In the genomic region with DNA sequence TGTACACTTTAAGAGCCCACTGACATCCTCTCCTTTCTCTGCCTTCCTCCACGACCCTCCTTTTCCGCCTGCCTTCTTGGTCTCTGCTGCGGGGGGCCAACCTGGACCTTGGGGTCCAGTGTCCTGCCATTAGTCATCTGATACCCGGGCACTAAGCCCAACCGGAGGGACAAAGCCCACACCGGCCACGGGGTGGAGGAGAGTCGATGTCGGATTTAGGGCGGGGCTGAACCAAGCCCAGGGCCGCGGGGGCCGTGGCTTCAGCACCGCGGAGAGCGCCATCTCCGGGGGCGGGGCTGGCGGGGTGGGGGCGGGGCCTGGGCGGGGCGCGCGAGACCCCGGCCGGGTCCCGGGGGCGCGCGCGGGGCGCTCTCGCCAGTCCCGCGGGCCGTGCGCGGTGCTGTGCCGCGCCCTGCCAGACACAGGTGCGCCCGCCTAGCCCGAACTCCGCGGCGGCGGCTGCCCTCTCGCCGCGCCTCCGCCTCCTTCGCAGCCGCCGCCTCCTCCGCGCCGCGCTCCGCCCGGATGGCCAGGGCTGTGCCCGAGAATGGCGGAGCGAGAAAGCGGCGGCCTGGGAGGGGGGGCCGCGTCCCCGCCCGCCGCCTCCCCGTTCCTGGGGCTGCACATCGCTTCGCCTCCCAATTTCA, we compare ENCODE assay signal across 8 cellular contexts. TPM values are rescaled to one million over a fixed set of nuclear protein-coding genes. Genes with fewer than 3 reads are reported as not detected.
A peak's percentile ranks its signal among the peaks of the same experiment; 100 is the strongest.
DNase-seq lines count a peak whose midpoint lies in the region; ATAC-seq and TF ChIP-seq lines count a peak whose summit lies in the region.

A gene (plus strand): TSS at position 378 of the 647 bp plus-strand sequence. CDS start 170 bp downstream, at position 548.

- POLR2A ChIA-PET in activated B cell treated with CpG ODN at 0.5 μM for 24 hours (lab: Charles Lee) = no interaction called here

- ATAC-seq in activated B cell treated with CpG ODN at 0.5 μM for 24 hours (ENCODE audit: low read depth) = peak; percentile 88
- peak; percentile 86 for ATAC-seq in left lobe of liver

- H3K4me3 ChIP-seq in HAP-1 = peak within 1 kb of the TSS; percentile 38

- peak; percentile 45 for DNase-seq in DMS79 (lab: John Stamatoyannopoulos, UW)
- peak; percentile 52 to 78 for DNase-seq in HAP-1 (ENCODE audit: low spot score in 2 of 2)
- peak; percentile 62 for DNase-seq in NCI-H2107 (lab: John Stamatoyannopoulos, UW)
- peak; percentile 61 for DNase-seq in activated B cell treated with CpG ODN at 0.5 μM for 24 hours
- peak; percentile 69 for DNase-seq in cerebellar cortex (ENCODE audit: low spot score)
- peak; percentile 76 for DNase-seq in left lobe of liver (ENCODE audit: low spot score)
- peak; percentile 49 for DNase-seq in stimulated activated CD4-positive, alpha-beta T cell treated with anti-CD3 and anti-CD28 coated beads, Interleukin-4, amount 100 ng/mL, for 24 hours
- no peak for DNase-seq in SKM-1 (lab: John Stamatoyannopoulos, UW; ENCODE audit: unreplicated experiment)

- H3K4me1 Mint-ChIP-seq in activated B cell treated with CpG ODN at 0.5 μM for 24 hours = peaks cover 10% of the 10 kb centered on the region

- no peaks in the 10 kb centered on the region for H3K27me3 ChIP-seq in HAP-1 (ENCODE audit: low read depth)

- intact Hi-C loops in activated B cell treated with CpG ODN at 0.5 μM for 24 hours (cut with micrococcal nuclease) = loop anchor here (1.0 to 5.0 kb wide), 7 partner anchors 14 to 507 kb away; a partner anchor contains a TSS

- peaks cover 23% of the 10 kb centered on the region for H3K36me3 Mint-ChIP-seq in activated B cell treated with CpG ODN at 0.5 μM for 24 hours (ENCODE audit: low read depth)

- H3K4me1 ChIP-seq in HAP-1 = no peaks in the 10 kb centered on the region; the same call in 1 of the 2 replicates

- H3K36me3 ChIP-seq in HAP-1 (replicated peaks) = peaks cover 5% of the 10 kb centered on the region; the same call in 1 of the 2 replicates

- no peaks in the 10 kb centered on the region for H3K9me3 Mint-ChIP-seq in activated B cell treated with CpG ODN at 0.5 μM for 24 hours

- in situ Hi-C loops in HAP-1 (cut with MboI; ENCODE audit: low sequenced_read_pairs) = no loop called here

- no peak within 1 kb of the TSS for H3K27ac Mint-ChIP-seq in activated B cell treated with CpG ODN at 0.5 μM for 24 hours

- H3K9me3 ChIP-seq in HAP-1 = no peaks in the 10 kb centered on the region

- H3K4me3 Mint-ChIP-seq in activated B cell treated with CpG ODN at 0.5 μM for 24 hours = peak within 1 kb of the TSS; percentile 80

- H3K27me3 Mint-ChIP-seq in activated B cell treated with CpG ODN at 0.5 μM for 24 hours = no peaks in the 10 kb centered on the region

- no peak for TF ChIP-seq CTCF in activated B cell treated with CpG ODN at 0.5 μM for 24 hours (IDR thresholded peaks at IDR 0.05)

- CTCF ChIA-PET in activated B cell treated with CpG ODN at 0.5 μM for 24 hours (lab: Charles Lee) = interaction anchor here (1.9 kb wide), 1 partner anchor 121 kb away, joined by 7 read pairs; no protein-coding TSS in a partner anchor

RNA-seq across cellular contexts. Expression of the gene that starts here (rescaled TPM):
- total RNA-seq in activated B cell treated with CpG ODN at 0.5 μM for 24 hours = 1.9 and 3.4 TPM in 2 replicates
- 8.0 TPM for total RNA-seq in left lobe of liver
